ENCODE assay signal across 1 cellular context in genomic region chr11:85809191-85809590, GRCh38.
TF ChIP-seq lines count a peak whose summit lies in the region.

No MANE protein-coding gene starts in this region.

TF ChIP-seq in WTC11, 78 proteins besides CTCF, POLR2A, EP300 and RAD21 (continued from another document):
- TF ChIP-seq FOXP4 (CRISPR knock-in tag; IDR thresholded peaks at IDR 0.05) (no peak), ZNF317 (CRISPR knock-in tag; IDR thresholded peaks at IDR 0.05; ENCODE audit: borderline replicate concordance, low read depth) (no peak)
